ENCODE assay signal across 1 cellular context in the genomic region with DNA sequence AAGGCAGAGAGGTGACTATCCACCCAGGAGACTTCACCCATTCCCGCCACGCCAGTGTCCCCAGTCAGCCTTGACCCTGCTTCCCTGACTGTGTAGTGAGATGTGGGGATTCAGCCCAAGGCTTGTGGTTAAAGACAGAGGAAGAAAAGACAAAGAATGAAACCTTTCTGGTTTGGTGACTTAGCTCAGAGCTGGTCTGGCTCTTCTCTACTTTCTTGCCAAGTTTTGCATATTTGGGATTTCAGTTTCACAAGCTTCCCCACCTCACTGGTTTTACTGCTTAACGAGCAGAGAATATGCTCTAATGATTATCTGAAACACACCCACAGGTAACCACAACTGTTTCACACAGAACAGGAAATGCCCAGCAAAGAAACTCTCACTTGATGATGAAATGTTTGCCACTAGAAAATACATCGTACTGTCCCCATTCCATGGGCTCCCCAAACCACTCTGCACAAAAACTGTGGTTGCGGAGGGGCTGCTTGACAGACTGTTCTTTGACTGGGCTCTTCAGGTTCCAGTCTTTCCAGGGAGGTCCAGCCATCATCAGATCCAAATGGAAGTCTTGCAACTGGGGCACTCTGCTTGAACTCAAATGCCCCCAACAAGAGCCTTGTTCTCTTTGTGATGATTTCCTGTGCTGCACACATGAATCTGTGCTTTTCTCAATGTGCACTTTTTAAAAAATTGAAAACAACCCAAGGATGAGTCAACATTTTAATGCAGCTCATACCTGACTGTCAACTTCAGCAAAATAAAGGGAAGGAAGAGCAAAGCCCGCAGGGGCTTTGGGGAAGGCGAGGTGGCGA.
TF ChIP-seq lines count a peak whose summit lies in the region.

No MANE protein-coding gene starts in this region.

TF ChIP-seq in GM12878, 131 proteins besides CTCF, POLR2A, EP300 and RAD21 (continued from another document and continues in another):
- no peak for TF ChIP-seq BRCA1 (IDR thresholded peaks at IDR 0.05; ENCODE audit: low read depth, low read length)
- TF ChIP-seq EED (IDR thresholded peaks at IDR 0.05; ENCODE audit: low read depth): peak; percentile 99
- TF ChIP-seq CHD1 (IDR thresholded peaks at IDR 0.05; ENCODE audit: low read depth, low read length): no peak
- TF ChIP-seq EGR1 (IDR thresholded peaks at IDR 0.05; ENCODE audit: borderline replicate concordance in 1 of 2, low read depth in 2 of 2, low read length in 2 of 2): peak in 1 of 2 experiments; percentile 52; a peak in 1 of 3 replicates
- TF ChIP-seq, protein P1, sequence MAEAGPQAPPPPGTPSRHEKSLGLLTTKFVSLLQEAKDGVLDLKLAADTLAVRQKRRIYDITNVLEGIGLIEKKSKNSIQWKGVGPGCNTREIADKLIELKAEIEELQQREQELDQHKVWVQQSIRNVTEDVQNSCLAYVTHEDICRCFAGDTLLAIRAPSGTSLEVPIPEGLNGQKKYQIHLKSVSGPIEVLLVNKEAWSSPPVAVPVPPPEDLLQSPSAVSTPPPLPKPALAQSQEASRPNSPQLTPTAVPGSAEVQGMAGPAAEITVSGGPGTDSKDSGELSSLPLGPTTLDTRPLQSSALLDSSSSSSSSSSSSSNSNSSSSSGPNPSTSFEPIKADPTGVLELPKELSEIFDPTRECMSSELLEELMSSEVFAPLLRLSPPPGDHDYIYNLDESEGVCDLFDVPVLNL (IDR thresholded peaks at IDR 0.05; ENCODE audit: low read depth, low read length): no peak
- TF ChIP-seq, protein P2, sequence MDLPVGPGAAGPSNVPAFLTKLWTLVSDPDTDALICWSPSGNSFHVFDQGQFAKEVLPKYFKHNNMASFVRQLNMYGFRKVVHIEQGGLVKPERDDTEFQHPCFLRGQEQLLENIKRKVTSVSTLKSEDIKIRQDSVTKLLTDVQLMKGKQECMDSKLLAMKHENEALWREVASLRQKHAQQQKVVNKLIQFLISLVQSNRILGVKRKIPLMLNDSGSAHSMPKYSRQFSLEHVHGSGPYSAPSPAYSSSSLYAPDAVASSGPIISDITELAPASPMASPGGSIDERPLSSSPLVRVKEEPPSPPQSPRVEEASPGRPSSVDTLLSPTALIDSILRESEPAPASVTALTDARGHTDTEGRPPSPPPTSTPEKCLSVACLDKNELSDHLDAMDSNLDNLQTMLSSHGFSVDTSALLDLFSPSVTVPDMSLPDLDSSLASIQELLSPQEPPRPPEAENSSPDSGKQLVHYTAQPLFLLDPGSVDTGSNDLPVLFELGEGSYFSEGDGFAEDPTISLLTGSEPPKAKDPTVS (IDR thresholded peaks at IDR 0.05; ENCODE audit: low read depth, low read length): no peak
- no peak for TF ChIP-seq HDGF (IDR thresholded peaks at IDR 0.05)
- no peak for TF ChIP-seq HDAC6 (IDR thresholded peaks at IDR 0.05; ENCODE audit: unreplicated experiment)
- TF ChIP-seq, protein P3, sequence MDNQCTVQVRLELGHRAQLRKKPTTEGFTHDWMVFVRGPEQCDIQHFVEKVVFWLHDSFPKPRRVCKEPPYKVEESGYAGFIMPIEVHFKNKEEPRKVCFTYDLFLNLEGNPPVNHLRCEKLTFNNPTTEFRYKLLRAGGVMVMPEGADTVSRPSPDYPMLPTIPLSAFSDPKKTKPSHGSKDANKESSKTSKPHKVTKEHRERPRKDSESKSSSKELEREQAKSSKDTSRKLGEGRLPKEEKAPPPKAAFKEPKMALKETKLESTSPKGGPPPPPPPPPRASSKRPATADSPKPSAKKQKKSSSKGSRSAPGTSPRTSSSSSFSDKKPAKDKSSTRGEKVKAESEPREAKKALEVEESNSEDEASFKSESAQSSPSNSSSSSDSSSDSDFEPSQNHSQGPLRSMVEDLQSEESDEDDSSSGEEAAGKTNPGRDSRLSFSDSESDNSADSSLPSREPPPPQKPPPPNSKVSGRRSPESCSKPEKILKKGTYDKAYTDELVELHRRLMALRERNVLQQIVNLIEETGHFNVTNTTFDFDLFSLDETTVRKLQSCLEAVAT (IDR thresholded peaks at IDR 0.05): peak; percentile 95
- TF ChIP-seq, protein P4, sequence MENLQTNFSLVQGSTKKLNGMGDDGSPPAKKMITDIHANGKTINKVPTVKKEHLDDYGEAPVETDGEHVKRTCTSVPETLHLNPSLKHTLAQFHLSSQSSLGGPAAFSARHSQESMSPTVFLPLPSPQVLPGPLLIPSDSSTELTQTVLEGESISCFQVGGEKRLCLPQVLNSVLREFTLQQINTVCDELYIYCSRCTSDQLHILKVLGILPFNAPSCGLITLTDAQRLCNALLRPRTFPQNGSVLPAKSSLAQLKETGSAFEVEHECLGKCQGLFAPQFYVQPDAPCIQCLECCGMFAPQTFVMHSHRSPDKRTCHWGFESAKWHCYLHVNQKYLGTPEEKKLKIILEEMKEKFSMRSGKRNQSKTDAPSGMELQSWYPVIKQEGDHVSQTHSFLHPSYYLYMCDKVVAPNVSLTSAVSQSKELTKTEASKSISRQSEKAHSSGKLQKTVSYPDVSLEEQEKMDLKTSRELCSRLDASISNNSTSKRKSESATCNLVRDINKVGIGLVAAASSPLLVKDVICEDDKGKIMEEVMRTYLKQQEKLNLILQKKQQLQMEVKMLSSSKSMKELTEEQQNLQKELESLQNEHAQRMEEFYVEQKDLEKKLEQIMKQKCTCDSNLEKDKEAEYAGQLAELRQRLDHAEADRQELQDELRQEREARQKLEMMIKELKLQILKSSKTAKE (IDR thresholded peaks at IDR 0.05; ENCODE audit: low read depth, poor library complexity, severe bottlenecking): peak; percentile 98
- 0 out of 2 replicates have a peak, but pooled peaks have one; percentile 16 for TF ChIP-seq TAF1 (IDR thresholded peaks at IDR 0.05; ENCODE audit: borderline replicate concordance, low read depth, low read length)
- no peak for TF ChIP-seq EZH2 (IDR thresholded peaks at IDR 0.05; ENCODE audit: borderline replicate concordance, control insufficient read depth, low read depth, low read length)
- TF ChIP-seq, protein P5, sequence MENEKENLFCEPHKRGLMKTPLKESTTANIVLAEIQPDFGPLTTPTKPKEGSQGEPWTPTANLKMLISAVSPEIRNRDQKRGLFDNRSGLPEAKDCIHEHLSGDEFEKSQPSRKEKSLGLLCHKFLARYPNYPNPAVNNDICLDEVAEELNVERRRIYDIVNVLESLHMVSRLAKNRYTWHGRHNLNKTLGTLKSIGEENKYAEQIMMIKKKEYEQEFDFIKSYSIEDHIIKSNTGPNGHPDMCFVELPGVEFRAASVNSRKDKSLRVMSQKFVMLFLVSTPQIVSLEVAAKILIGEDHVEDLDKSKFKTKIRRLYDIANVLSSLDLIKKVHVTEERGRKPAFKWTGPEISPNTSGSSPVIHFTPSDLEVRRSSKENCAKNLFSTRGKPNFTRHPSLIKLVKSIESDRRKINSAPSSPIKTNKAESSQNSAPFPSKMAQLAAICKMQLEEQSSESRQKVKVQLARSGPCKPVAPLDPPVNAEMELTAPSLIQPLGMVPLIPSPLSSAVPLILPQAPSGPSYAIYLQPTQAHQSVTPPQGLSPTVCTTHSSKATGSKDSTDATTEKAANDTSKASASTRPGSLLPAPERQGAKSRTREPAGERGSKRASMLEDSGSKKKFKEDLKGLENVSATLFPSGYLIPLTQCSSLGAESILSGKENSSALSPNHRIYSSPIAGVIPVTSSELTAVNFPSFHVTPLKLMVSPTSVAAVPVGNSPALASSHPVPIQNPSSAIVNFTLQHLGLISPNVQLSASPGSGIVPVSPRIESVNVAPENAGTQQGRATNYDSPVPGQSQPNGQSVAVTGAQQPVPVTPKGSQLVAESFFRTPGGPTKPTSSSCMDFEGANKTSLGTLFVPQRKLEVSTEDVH (IDR thresholded peaks at IDR 0.05; ENCODE audit: low read depth, partially characterized antibody): no peak
- peak; percentile 90; the same call in 1 of the 2 replicates for TF ChIP-seq BACH1 (IDR thresholded peaks at IDR 0.05; ENCODE audit: borderline replicate concordance)
- TF ChIP-seq, protein P6, sequence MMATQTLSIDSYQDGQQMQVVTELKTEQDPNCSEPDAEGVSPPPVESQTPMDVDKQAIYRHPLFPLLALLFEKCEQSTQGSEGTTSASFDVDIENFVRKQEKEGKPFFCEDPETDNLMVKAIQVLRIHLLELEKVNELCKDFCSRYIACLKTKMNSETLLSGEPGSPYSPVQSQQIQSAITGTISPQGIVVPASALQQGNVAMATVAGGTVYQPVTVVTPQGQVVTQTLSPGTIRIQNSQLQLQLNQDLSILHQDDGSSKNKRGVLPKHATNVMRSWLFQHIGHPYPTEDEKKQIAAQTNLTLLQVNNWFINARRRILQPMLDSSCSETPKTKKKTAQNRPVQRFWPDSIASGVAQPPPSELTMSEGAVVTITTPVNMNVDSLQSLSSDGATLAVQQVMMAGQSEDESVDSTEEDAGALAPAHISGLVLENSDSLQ (IDR thresholded peaks at IDR 0.05): 0 out of 2 replicates have a peak, but pooled peaks have one; percentile 9
- peak; percentile 77 for TF ChIP-seq CREM (IDR thresholded peaks at IDR 0.05; ENCODE audit: low read depth)
- no peak for TF ChIP-seq SIN3A (IDR thresholded peaks at IDR 0.05; ENCODE audit: low read depth, low read length)
- no peak for TF ChIP-seq ZNF622 (IDR thresholded peaks at IDR 0.05)
- peak; percentile 88 for TF ChIP-seq NBN (IDR thresholded peaks at IDR 0.05)
- TF ChIP-seq SMAD5 (IDR thresholded peaks at IDR 0.05; ENCODE audit: low read depth): no peak
- TF ChIP-seq, protein P7, sequence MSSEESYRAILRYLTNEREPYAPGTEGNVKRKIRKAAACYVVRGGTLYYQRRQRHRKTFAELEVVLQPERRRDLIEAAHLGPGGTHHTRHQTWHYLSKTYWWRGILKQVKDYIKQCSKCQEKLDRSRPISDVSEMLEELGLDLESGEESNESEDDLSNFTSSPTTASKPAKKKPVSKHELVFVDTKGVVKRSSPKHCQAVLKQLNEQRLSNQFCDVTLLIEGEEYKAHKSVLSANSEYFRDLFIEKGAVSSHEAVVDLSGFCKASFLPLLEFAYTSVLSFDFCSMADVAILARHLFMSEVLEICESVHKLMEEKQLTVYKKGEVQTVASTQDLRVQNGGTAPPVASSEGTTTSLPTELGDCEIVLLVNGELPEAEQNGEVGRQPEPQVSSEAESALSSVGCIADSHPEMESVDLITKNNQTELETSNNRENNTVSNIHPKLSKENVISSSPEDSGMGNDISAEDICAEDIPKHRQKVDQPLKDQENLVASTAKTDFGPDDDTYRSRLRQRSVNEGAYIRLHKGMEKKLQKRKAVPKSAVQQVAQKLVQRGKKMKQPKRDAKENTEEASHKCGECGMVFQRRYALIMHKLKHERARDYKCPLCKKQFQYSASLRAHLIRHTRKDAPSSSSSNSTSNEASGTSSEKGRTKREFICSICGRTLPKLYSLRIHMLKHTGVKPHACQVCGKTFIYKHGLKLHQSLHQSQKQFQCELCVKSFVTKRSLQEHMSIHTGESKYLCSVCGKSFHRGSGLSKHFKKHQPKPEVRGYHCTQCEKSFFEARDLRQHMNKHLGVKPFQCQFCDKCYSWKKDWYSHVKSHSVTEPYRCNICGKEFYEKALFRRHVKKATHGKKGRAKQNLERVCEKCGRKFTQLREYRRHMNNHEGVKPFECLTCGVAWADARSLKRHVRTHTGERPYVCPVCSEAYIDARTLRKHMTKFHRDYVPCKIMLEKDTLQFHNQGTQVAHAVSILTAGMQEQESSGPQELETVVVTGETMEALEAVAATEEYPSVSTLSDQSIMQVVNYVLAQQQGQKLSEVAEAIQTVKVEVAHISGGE (CRISPR knock-in tag; IDR thresholded peaks at IDR 0.05): no peak
- no peak for TF ChIP-seq RFX5 (IDR thresholded peaks at IDR 0.05; ENCODE audit: low read depth, low read length)
- peak; percentile 38 to 100; a peak in 3 of 4 replicates for TF ChIP-seq CEBPB (IDR thresholded peaks at IDR 0.05; ENCODE audit: borderline replicate concordance in 1 of 2, low read depth in 2 of 2, low read length in 2 of 2)
- TF ChIP-seq, protein P8, sequence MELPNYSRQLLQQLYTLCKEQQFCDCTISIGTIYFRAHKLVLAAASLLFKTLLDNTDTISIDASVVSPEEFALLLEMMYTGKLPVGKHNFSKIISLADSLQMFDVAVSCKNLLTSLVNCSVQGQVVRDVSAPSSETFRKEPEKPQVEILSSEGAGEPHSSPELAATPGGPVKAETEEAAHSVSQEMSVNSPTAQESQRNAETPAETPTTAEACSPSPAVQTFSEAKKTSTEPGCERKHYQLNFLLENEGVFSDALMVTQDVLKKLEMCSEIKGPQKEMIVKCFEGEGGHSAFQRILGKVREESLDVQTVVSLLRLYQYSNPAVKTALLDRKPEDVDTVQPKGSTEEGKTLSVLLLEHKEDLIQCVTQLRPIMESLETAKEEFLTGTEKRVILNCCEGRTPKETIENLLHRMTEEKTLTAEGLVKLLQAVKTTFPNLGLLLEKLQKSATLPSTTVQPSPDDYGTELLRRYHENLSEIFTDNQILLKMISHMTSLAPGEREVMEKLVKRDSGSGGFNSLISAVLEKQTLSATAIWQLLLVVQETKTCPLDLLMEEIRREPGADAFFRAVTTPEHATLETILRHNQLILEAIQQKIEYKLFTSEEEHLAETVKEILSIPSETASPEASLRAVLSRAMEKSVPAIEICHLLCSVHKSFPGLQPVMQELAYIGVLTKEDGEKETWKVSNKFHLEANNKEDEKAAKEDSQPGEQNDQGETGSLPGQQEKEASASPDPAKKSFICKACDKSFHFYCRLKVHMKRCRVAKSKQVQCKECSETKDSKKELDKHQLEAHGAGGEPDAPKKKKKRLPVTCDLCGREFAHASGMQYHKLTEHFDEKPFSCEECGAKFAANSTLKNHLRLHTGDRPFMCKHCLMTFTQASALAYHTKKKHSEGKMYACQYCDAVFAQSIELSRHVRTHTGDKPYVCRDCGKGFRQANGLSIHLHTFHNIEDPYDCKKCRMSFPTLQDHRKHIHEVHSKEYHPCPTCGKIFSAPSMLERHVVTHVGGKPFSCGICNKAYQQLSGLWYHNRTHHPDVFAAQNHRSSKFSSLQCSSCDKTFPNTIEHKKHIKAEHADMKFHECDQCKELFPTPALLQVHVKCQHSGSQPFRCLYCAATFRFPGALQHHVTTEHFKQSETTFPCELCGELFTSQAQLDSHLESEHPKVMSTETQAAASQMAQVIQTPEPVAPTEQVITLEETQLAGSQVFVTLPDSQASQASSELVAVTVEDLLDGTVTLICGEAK (IDR thresholded peaks at IDR 0.05; ENCODE audit: borderline replicate concordance): no peak; the same call in 1 of the 2 replicates
- peak; percentile 68 for TF ChIP-seq SPI1 (IDR thresholded peaks at IDR 0.05; ENCODE audit: borderline replicate concordance, insufficient read depth, low read depth, low read length)
- no peak for TF ChIP-seq YBX1 (IDR thresholded peaks at IDR 0.05)
- peak; percentile 88 for TF ChIP-seq GATAD2B (conservative IDR thresholded peaks at IDR 0.05; ENCODE audit: low read depth)
- TF ChIP-seq, protein P9, sequence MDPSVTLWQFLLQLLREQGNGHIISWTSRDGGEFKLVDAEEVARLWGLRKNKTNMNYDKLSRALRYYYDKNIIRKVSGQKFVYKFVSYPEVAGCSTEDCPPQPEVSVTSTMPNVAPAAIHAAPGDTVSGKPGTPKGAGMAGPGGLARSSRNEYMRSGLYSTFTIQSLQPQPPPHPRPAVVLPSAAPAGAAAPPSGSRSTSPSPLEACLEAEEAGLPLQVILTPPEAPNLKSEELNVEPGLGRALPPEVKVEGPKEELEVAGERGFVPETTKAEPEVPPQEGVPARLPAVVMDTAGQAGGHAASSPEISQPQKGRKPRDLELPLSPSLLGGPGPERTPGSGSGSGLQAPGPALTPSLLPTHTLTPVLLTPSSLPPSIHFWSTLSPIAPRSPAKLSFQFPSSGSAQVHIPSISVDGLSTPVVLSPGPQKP (IDR thresholded peaks at IDR 0.05; ENCODE audit: low read depth, low read length): no peak
